18 cellular contexts compared by ENCODE assay signal in the genomic region with DNA sequence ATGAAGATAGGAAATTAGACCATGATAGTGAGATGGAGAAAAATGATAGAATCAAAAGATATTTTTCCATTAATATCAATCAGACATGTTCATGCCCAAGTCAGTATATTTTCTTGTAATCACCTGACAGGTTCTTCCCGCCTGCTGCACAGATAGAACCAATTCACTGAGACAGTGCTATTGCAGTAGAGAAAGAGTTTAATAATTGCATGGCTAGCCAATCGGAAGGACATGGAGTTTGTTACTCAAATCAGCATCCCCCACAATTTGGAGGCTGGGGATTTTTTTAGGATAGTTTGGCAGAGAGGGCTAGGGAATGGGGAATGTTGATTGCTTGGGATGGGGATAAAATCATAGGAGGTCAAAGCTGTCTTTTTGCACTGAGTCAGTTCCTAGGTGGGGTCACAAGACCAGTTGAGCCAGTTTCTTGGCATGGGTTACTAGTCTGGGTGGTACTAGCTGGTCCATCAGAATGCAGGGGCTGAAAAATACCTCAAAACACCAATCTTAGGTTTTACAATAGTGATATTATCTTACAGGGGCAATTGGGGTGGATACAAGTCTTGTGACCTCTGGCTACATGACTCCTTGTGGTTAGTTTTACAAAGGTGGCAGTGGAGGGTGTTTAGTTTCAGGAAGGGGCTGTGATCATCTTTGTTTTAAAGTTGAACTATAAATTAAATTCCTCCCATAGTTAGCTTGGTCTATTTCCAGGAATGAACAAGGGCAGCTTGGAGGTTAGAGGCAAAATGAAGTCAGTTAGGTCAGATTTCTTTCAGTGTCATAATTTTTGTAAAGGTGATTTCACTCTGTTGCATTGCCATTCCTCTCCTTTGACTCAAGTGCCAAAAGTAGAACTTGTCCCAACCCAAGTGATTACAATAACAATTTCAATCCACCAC.
A peak's percentile ranks its signal among the peaks of the same experiment; 100 is the strongest.
DNase-seq lines count a peak whose midpoint lies in the region; ATAC-seq and TF ChIP-seq lines count a peak whose summit lies in the region.
"Had no signal": no experiment of that assay in that cellular context is flagged by ENCODE, and none has a peak within 500 bp of the region (broad histone marks: within the 10 kb centered on the region; RNA-seq: fewer than 3 reads in every experiment).

No MANE protein-coding gene starts in this region.

- peak overlapping the region; percentile 69 for H3K4me2 ChIP-seq in PC-9
- H3K4me2 ChIP-seq: BLaER1 had no signal

- H3K4me3 ChIP-seq in PC-9 (peak overlapping the region; percentile 41; the same call in 1 of the 2 replicates), gastrocnemius medialis (no peak overlapping the region), H7 (ENCODE audit: insufficient read depth, low read depth, low read length) (no peak overlapping the region)
- H3K4me3 ChIP-seq: BLaER1 had no signal

- no TSS peak for BruUV-seq in PC-9 (replicated peaks; lab: Mats Ljungman, UMichigan)

- intact Hi-C loops in PC-9 (cut with micrococcal nuclease; ENCODE audit: unreplicated experiment) (loop anchor here (2.0 kb wide), 3 partner anchors 58 to 626 kb away; a partner anchor contains a TSS), gastrocnemius medialis (cut with DNase I; ENCODE audit: low total_unique reads) (no loop called here)

- no peaks in the 10 kb centered on the region for H3K9me2 ChIP-seq in PC-9 (ENCODE audit: insufficient read depth)

- no peaks in the 10 kb centered on the region for H3K27me3 ChIP-seq in PC-9 (ENCODE audit: insufficient read depth, low read depth)
- H3K27me3 ChIP-seq in gastrocnemius medialis, result no peaks in the 10 kb centered on the region
- no peaks in the 10 kb centered on the region for H3K27me3 ChIP-seq in H7 (ENCODE audit: control insufficient read depth, insufficient read depth, low read length)
- H3K27me3 ChIP-seq: BLaER1 had no signal

- no peaks in the 10 kb centered on the region for H3K79me2 ChIP-seq in PC-9 (ENCODE audit: low read depth)

- H3K36me3 ChIP-seq in PC-9 (ENCODE audit: low read depth) (no peaks in the 10 kb centered on the region), gastrocnemius medialis (no peaks in the 10 kb centered on the region), H7 (replicated peaks; ENCODE audit: control insufficient read depth, insufficient read depth, low read length) (no peaks in the 10 kb centered on the region)
- H3K36me3 ChIP-seq: BLaER1 had no signal

- H3K27ac ChIP-seq in PC-9 (peak overlapping the region; percentile 99), gastrocnemius medialis (peak overlapping the region; percentile 22 to 46 (median 38))
- H3K27ac ChIP-seq: BLaER1 had no signal

- in situ Hi-C loops in gastrocnemius medialis (cut with MboI; ENCODE audit: low sequenced_read_pairs in 4 of 4), result no loop called here

- H3K27me3 Mint-ChIP-seq in activated naive CD8-positive, alpha-beta T cell treated with anti-CD3 and anti-CD28 coated beads for 36 hours, result peaks cover 8% of the 10 kb centered on the region
- H3K27me3 Mint-ChIP-seq: activated T-cell treated with anti-CD3 and anti-CD28 coated beads, Interleukin-2, amount 50 U/mL, for 24 hours; stimulated activated naive CD8-positive, alpha-beta T cell treated with anti-CD3 and anti-CD28 coated beads, Interleukin-15, Interleukin-2, amounts not matched to agents 100 ng/mL and 50 ng/mL, for 24 hours had no signal

- CTCF ChIA-PET in PC-9 (lab: Charles Lee), result interaction anchor here (1.0 kb wide), 1 partner anchor 100 kb away, joined by 3 read pairs; a partner anchor contains a TSS

- peak; percentile 34 to 73 for ATAC-seq in gastrocnemius medialis
- ATAC-seq: activated CD4-positive, alpha-beta T cell treated with anti-CD3 and anti-CD28 coated beads for 36 hours had no signal

- no peaks in the 10 kb centered on the region for H3K4me1 Mint-ChIP-seq in activated naive CD8-positive, alpha-beta T cell treated with anti-CD3 and anti-CD28 coated beads for 36 hours
- H3K4me1 Mint-ChIP-seq: activated CD4-positive, alpha-beta T cell treated with anti-CD3 and anti-CD28 coated beads for 36 hours had no signal

- H4K20me1 ChIP-seq in PC-9 (ENCODE audit: insufficient read depth), result no peaks in the 10 kb centered on the region
- H4K20me1 ChIP-seq: BLaER1 had no signal

- no peaks in the 10 kb centered on the region for H3K9me3 ChIP-seq in PC-9 (ENCODE audit: insufficient read depth, low read depth)
- H3K9me3 ChIP-seq in gastrocnemius medialis, result no peaks in the 10 kb centered on the region
- H3K9me3 ChIP-seq: BLaER1 had no signal

- H3K36me3 Mint-ChIP-seq in activated naive CD8-positive, alpha-beta T cell treated with anti-CD3 and anti-CD28 coated beads for 36 hours, result no peaks in the 10 kb centered on the region

- peaks cover 5% of the 10 kb centered on the region for H3K9me3 Mint-ChIP-seq in activated naive CD8-positive, alpha-beta T cell treated with anti-CD3 and anti-CD28 coated beads for 36 hours
- H3K9me3 Mint-ChIP-seq: activated T-cell treated with anti-CD3 and anti-CD28 coated beads, Interleukin-2, amount 50 U/mL, for 24 hours had no signal

- H3K27ac Mint-ChIP-seq in activated naive CD8-positive, alpha-beta T cell treated with anti-CD3 and anti-CD28 coated beads for 36 hours, result no peak overlapping the region
- H3K27ac Mint-ChIP-seq: activated CD4-positive, alpha-beta T cell treated with anti-CD3 and anti-CD28 coated beads for 36 hours; activated T-cell treated with anti-CD3 and anti-CD28 coated beads, Interleukin-2, amount 50 U/mL, for 24 hours; stimulated activated naive CD8-positive, alpha-beta T cell treated with anti-CD3 and anti-CD28 coated beads, Interleukin-15, Interleukin-2, amounts not matched to agents 100 ng/mL and 50 ng/mL, for 24 hours had no signal

- no peak overlapping the region for H2AFZ ChIP-seq in PC-9

- H3F3A ChIP-seq in PC-9 (ENCODE audit: insufficient read depth, low read depth), result peaks cover 33% of the 10 kb centered on the region

- TF ChIP-seq CTCF in PC-9 (conservative IDR thresholded peaks at IDR 0.05), result no peak
- TF ChIP-seq CTCF in gastrocnemius medialis (IDR thresholded peaks at IDR 0.05 in 4 of 5, conservative IDR thresholded peaks at IDR 0.05 in 1 of 5), result no peak

- H3K4me3 Mint-ChIP-seq in activated naive CD8-positive, alpha-beta T cell treated with anti-CD3 and anti-CD28 coated beads for 36 hours, result no peak overlapping the region
- H3K4me3 Mint-ChIP-seq: activated CD4-positive, alpha-beta T cell treated with anti-CD3 and anti-CD28 coated beads for 36 hours; activated T-cell treated with anti-CD3 and anti-CD28 coated beads, Interleukin-2, amount 50 U/mL, for 24 hours; H9; stimulated activated naive CD8-positive, alpha-beta T cell treated with anti-CD3 and anti-CD28 coated beads, Interleukin-15, Interleukin-2, amounts not matched to agents 100 ng/mL and 50 ng/mL, for 24 hours had no signal

- no peak for TF ChIP-seq POLR2A in gastrocnemius medialis (IDR thresholded peaks at IDR 0.05)

- H3K4me1 ChIP-seq in PC-9 (replicated peaks; ENCODE audit: insufficient read depth), result peaks cover 38% of the 10 kb centered on the region
- peaks cover 32 to 39% of the 10 kb centered on the region in 2 donors for H3K4me1 ChIP-seq in gastrocnemius medialis
- H3K4me1 ChIP-seq: BLaER1 had no signal

- POLR2A ChIA-PET in PC-9 (lab: Charles Lee; ENCODE audit: unreplicated experiment), result interaction anchor here (0.6 kb wide), 1 partner anchor 86 kb away, joined by 7 read pairs; no protein-coding TSS in a partner anchor

- peak; percentile 37 for DNase-seq in EL
- DNase-seq in PC-9, result peak; percentile 69 to 94
- peak; percentile 45 for DNase-seq in fibroblast of peridontal ligament (ENCODE audit: extremely low read depth)
- DNase-seq in gastrocnemius medialis, result no peak
- DNase-seq in H7, result no peak
- DNase-seq in activated naive CD8-positive, alpha-beta T cell treated with anti-CD3 and anti-CD28 coated beads for 36 hours, result no peak
- no peak for DNase-seq in mesenteric fat pad (ENCODE audit: low spot score)
- no peak for DNase-seq in T-helper 9 cell
- DNase-seq: activated CD4-positive, alpha-beta T cell treated with anti-CD3 and anti-CD28 coated beads for 36 hours; activated T-cell treated with anti-CD3 and anti-CD28 coated beads, Interleukin-2, amount 50 U/mL, for 24 hours; DMS53; H9; mesendoderm; NCI-H187; nucleus accumbens; T-helper 2 cell had no signal

Comparison
In these comparisons a context has a peak if more than half of its experiments do, and no peak if none do; other contexts are left out.
1. DNase-seq: peak in EL (single experiment), PC-9 (2 of 2) and fibroblast of peridontal ligament (single experiment); none in gastrocnemius medialis (0 of 2), H7 (single experiment), activated naive CD8-positive, alpha-beta T cell treated with anti-CD3 and anti-CD28 coated beads for 36 hours (single experiment), mesenteric fat pad (single experiment) and T-helper 9 cell (single experiment).